20 cellular contexts compared by ENCODE assay signal in the genomic region with DNA sequence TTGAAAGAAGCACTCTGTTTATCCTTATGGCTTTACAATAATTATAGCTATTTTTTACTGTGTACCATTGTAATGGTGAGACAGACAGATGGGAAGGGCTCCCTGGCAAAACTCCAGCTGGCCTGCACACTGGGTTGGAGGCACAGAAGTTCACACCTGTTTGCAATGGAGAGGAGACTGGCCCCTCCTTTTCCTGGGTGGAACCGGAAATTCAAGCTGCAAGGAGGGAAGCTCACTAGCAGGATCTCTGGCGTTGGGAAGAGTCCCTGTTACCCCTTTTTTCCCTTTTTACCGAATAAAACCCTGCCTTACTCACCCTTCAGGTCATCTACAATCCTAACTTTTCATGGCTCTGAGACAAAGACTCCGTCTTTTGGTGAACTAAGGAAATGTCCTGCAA.
DNase-seq lines count a peak whose midpoint lies in the region; ATAC-seq and TF ChIP-seq lines count a peak whose summit lies in the region.
"Had no signal": no experiment of that assay in that cellular context is flagged by ENCODE, and none has a peak within 500 bp of the region (broad histone marks: within the 10 kb centered on the region; RNA-seq: fewer than 3 reads in every experiment).

No MANE protein-coding gene starts in this region.

- no peak overlapping the region for H3K4me3 Mint-ChIP-seq in naive thymus-derived CD4-positive, alpha-beta T cell
- H3K4me3 Mint-ChIP-seq: activated CD8-positive, alpha-beta memory T cell treated with anti-CD3 and anti-CD28 coated beads, Interleukin-2, amount 10 ng/mL, durations not matched to agents 7 days and 5 days; activated naive CD4-positive, alpha-beta T cell treated with anti-CD3 and anti-CD28 coated beads, Interleukin-2, amount 50 U/mL, for 24 hours; CD8-positive, alpha-beta memory T cell; effector memory CD8-positive, alpha-beta T cell; IgD-negative memory B cell had no signal

- no peak overlapping the region for H3K27ac Mint-ChIP-seq in naive thymus-derived CD4-positive, alpha-beta T cell
- H3K27ac Mint-ChIP-seq: activated CD8-positive, alpha-beta memory T cell treated with anti-CD3 and anti-CD28 coated beads, Interleukin-2, amount 10 ng/mL, durations not matched to agents 7 days and 5 days; activated naive CD4-positive, alpha-beta T cell treated with anti-CD3 and anti-CD28 coated beads, Interleukin-2, amount 50 U/mL, for 24 hours; CD8-positive, alpha-beta memory T cell; effector memory CD8-positive, alpha-beta T cell; IgD-negative memory B cell had no signal

- intact Hi-C loops in heart right ventricle (cut with DNase I): no loop called here
- intact Hi-C loops in left ventricle myocardium superior (cut with micrococcal nuclease): no loop called here
- intact Hi-C loops in testis (cut with DNase I; ENCODE audit: low total_unique reads): no loop called here
- intact Hi-C loops in naive thymus-derived CD4-positive, alpha-beta T cell (cut with micrococcal nuclease): no loop called here

- no peaks in the 10 kb centered on the region for H3K36me3 ChIP-seq in heart right ventricle
- no peaks in the 10 kb centered on the region for H3K36me3 ChIP-seq in testis (ENCODE audit: low read depth, missing control alignments)
- H3K36me3 ChIP-seq in naive thymus-derived CD4-positive, alpha-beta T cell (ENCODE audit: control insufficient read depth in 2 of 3, insufficient read depth in 3 of 3, low read length in 3 of 3): no peaks in the 10 kb centered on the region
- H3K36me3 ChIP-seq: breast epithelium, transverse colon, WERI-Rb-1 had no signal

- no peak for TF ChIP-seq POLR2A in testis (IDR thresholded peaks at IDR 0.05)

- CTCF ChIA-PET in naive thymus-derived CD4-positive, alpha-beta T cell (lab: Charles Lee): no interaction called here

- H3K27ac ChIP-seq in heart right ventricle: no peak overlapping the region
- no peak overlapping the region for H3K27ac ChIP-seq in testis
- no peak overlapping the region for H3K27ac ChIP-seq in naive thymus-derived CD4-positive, alpha-beta T cell (ENCODE audit: low read depth, low read length)
- H3K27ac ChIP-seq: breast epithelium, foreskin keratinocyte, psoas muscle, SK-N-MC, transverse colon, WERI-Rb-1 had no signal

- H3K4me1 Mint-ChIP-seq in naive thymus-derived CD4-positive, alpha-beta T cell: no peaks in the 10 kb centered on the region
- H3K4me1 Mint-ChIP-seq: activated CD8-positive, alpha-beta memory T cell treated with anti-CD3 and anti-CD28 coated beads, Interleukin-2, amount 10 ng/mL, durations not matched to agents 7 days and 5 days; activated naive CD4-positive, alpha-beta T cell treated with anti-CD3 and anti-CD28 coated beads, Interleukin-2, amount 50 U/mL, for 24 hours; CD8-positive, alpha-beta memory T cell; IgD-negative memory B cell had no signal

- H3K27me3 Mint-ChIP-seq in naive thymus-derived CD4-positive, alpha-beta T cell: no peaks in the 10 kb centered on the region
- H3K27me3 Mint-ChIP-seq: activated CD8-positive, alpha-beta memory T cell treated with anti-CD3 and anti-CD28 coated beads, Interleukin-2, amount 10 ng/mL, durations not matched to agents 7 days and 5 days; activated naive CD4-positive, alpha-beta T cell treated with anti-CD3 and anti-CD28 coated beads, Interleukin-2, amount 50 U/mL, for 24 hours; effector memory CD8-positive, alpha-beta T cell; IgD-negative memory B cell had no signal

- no peaks in the 10 kb centered on the region for H3K36me3 Mint-ChIP-seq in naive thymus-derived CD4-positive, alpha-beta T cell
- H3K36me3 Mint-ChIP-seq: activated CD8-positive, alpha-beta memory T cell treated with anti-CD3 and anti-CD28 coated beads, Interleukin-2, amount 10 ng/mL, durations not matched to agents 7 days and 5 days; activated naive CD4-positive, alpha-beta T cell treated with anti-CD3 and anti-CD28 coated beads, Interleukin-2, amount 50 U/mL, for 24 hours; CD8-positive, alpha-beta memory T cell had no signal

- peak; percentile 14 to 17 for DNase-seq in heart right ventricle
- no peak for DNase-seq in left ventricle myocardium superior
- DNase-seq in NCI-H2081 (lab: John Stamatoyannopoulos, UW): peak; percentile 95 to 98
- DNase-seq in RPMI7951 (ENCODE audit: low read depth): peak; percentile 3
- DNase-seq in testis: peak; percentile 35
- DNase-seq in activated gamma-delta T cell treated with Interleukin-2 at 50 U/mL for 16 hours: no peak
- DNase-seq in naive thymus-derived CD4-positive, alpha-beta T cell: no peak
- no peak for DNase-seq in activated CD4-positive, CD25-positive, alpha-beta regulatory T cell treated with anti-CD3 and anti-CD28 coated beads, Interleukin-2, amount 50 U/mL, for 72 hours
- DNase-seq: activated CD8-positive, alpha-beta memory T cell treated with anti-CD3 and anti-CD28 coated beads, Interleukin-2, amount 10 ng/mL, durations not matched to agents 7 days and 5 days; CD8-positive, alpha-beta memory T cell; effector memory CD8-positive, alpha-beta T cell; foreskin keratinocyte; NCI-H526 treated with DMSO at 0.1 percent for 48 hours; psoas muscle; transverse colon; WERI-Rb-1 had no signal

- no peaks in the 10 kb centered on the region for H3K9me3 ChIP-seq in heart right ventricle
- H3K9me3 ChIP-seq in testis: no peaks in the 10 kb centered on the region
- H3K9me3 ChIP-seq in naive thymus-derived CD4-positive, alpha-beta T cell (ENCODE audit: control insufficient read depth in 2 of 3, low read length in 3 of 3): no peaks in the 10 kb centered on the region
- H3K9me3 ChIP-seq: breast epithelium, psoas muscle, transverse colon had no signal

- no peak for TF ChIP-seq CTCF in heart right ventricle (IDR thresholded peaks at IDR 0.05)
- TF ChIP-seq CTCF in testis (IDR thresholded peaks at IDR 0.05): no peak

- H3K27me3 ChIP-seq in heart right ventricle: peaks cover 0 to 3% (median 0%) of the 10 kb centered on the region in 7 donors
- H3K27me3 ChIP-seq in testis: no peaks in the 10 kb centered on the region
- H3K27me3 ChIP-seq in naive thymus-derived CD4-positive, alpha-beta T cell (ENCODE audit: control insufficient read depth in 2 of 2, insufficient read depth in 2 of 2, low read length in 2 of 2): no peaks in the 10 kb centered on the region
- H3K27me3 ChIP-seq: breast epithelium, foreskin keratinocyte, transverse colon had no signal

- POLR2A ChIA-PET in naive thymus-derived CD4-positive, alpha-beta T cell (lab: Charles Lee): no interaction called here

- peaks cover 0 to 3% (median 0%) of the 10 kb centered on the region in 11 donors for H3K9me3 Mint-ChIP-seq in naive thymus-derived CD4-positive, alpha-beta T cell
- H3K9me3 Mint-ChIP-seq: activated naive CD4-positive, alpha-beta T cell treated with anti-CD3 and anti-CD28 coated beads, Interleukin-2, amount 50 U/mL, for 24 hours; IgD-negative memory B cell had no signal

- WGBS in heart right ventricle, 2 donors: 55 to 58% methylated on average over 4 of the region's 4 CpGs
- 53 to 67% methylated on average over 4 of the region's 4 CpGs for WGBS in testis, 2 donors

- H3K4me3 ChIP-seq in heart right ventricle (peak overlapping the region in 2 of 10 donors; percentile 1 to 3), testis (no peak overlapping the region)
- H3K4me3 ChIP-seq in naive thymus-derived CD4-positive, alpha-beta T cell (ENCODE audit: low read length): no peak overlapping the region
- H3K4me3 ChIP-seq: psoas muscle, SK-N-MC, transverse colon had no signal

- H3K4me1 ChIP-seq in heart right ventricle: peaks cover 0 to 4% (median 0%) of the 10 kb centered on the region in 9 donors
- no peaks in the 10 kb centered on the region for H3K4me1 ChIP-seq in testis
- no peaks in the 10 kb centered on the region for H3K4me1 ChIP-seq in naive thymus-derived CD4-positive, alpha-beta T cell (ENCODE audit: control insufficient read depth in 2 of 2, insufficient read depth in 2 of 2, low read length in 2 of 2)
- H3K4me1 ChIP-seq: breast epithelium, foreskin keratinocyte, psoas muscle, transverse colon had no signal

- ATAC-seq in heart right ventricle (peak in 3 of 8 donors; percentile 14 to 46 (median 17)), left ventricle myocardium superior (no peak)
- ATAC-seq in naive thymus-derived CD4-positive, alpha-beta T cell: no peak
- ATAC-seq: activated CD8-positive, alpha-beta memory T cell treated with anti-CD3 and anti-CD28 coated beads, Interleukin-2, amount 10 ng/mL, durations not matched to agents 7 days and 5 days; effector memory CD8-positive, alpha-beta T cell; foreskin keratinocyte; psoas muscle had no signal

Comparison
In these comparisons a context has a peak if more than half of its experiments do, and no peak if none do; other contexts are left out.
1. DNase-seq: peak in heart right ventricle (2 of 2), NCI-H2081 (2 of 2), RPMI7951 (single experiment) and testis (single experiment); none in left ventricle myocardium superior (single experiment), activated gamma-delta T cell treated with Interleukin-2 at 50 U/mL for 16 hours (single experiment), naive thymus-derived CD4-positive, alpha-beta T cell (0 of 9) and activated CD4-positive, CD25-positive, alpha-beta regulatory T cell treated with anti-CD3 and anti-CD28 coated beads, Interleukin-2, amount 50 U/mL, for 72 hours (single experiment).